Comparison of ENCODE assay signal across 13 cellular contexts in the genomic region with DNA sequence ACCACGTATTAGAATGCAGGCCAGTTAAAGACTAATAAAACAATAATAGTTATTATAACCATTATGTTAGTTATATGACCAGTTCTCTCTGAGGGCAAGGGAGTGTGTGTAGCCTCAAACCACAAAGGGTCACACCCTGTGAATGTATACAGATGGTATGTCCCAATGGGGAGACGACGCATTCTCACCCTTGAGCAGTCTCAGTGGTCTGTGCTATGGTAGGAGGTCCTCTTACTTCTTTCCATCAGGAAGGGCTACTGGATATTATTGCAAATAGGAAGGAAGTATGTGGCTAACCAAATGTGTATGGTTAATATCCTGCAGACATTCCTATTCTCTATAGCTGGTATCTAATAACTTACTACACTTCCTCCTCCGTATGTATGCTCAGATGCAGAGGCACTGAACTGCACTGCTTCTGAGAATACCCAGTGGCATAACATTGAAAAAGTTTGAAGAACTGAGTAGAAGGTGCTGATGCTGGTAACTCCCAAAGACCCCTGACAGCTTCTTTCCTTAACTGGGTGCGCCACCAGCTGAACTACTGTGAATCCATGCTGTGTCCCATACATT.
DNase-seq lines count a peak whose midpoint lies in the region; ATAC-seq, FAIRE-seq and TF ChIP-seq lines count a peak whose summit lies in the region.
"Had no signal": no experiment of that assay in that cellular context is flagged by ENCODE, and none has a peak within 500 bp of the region (broad histone marks: within the 10 kb centered on the region; RNA-seq: fewer than 3 reads in every experiment).

No MANE protein-coding gene starts in this region.

- peaks cover 14% of the 10 kb centered on the region for H3F3A ChIP-seq in smooth muscle cell (ENCODE audit: low read depth)

- peaks cover 24% of the 10 kb centered on the region for H3K36me3 ChIP-seq in astrocyte (ENCODE audit: insufficient read depth, low read length)
- H3K36me3 ChIP-seq in smooth muscle cell (ENCODE audit: low read depth): peaks cover 14% of the 10 kb centered on the region

- peaks cover 24% of the 10 kb centered on the region for H3K36me3 Mint-ChIP-seq in astrocyte (ENCODE audit: low read depth, unreplicated experiment)

- H2AFZ ChIP-seq in astrocyte (ENCODE audit: low read depth, low read length) (no peak overlapping the region), smooth muscle cell (ENCODE audit: low read depth) (no peak overlapping the region)

- H3K27me3 ChIP-seq in astrocyte (ENCODE audit: insufficient read depth, low read length): no peaks in the 10 kb centered on the region
- no peaks in the 10 kb centered on the region for H3K27me3 ChIP-seq in smooth muscle cell (ENCODE audit: low read depth)

- H3K4me3 ChIP-seq in astrocyte (ENCODE audit: insufficient read depth, low read depth, low read length) (no peak overlapping the region), smooth muscle cell (no peak overlapping the region)
- H3K4me3 ChIP-seq: A549, lung had no signal

- DNase-seq in Right ventricle myocardium inferior (ENCODE audit: missing footprints) (no peak), left cardiac atrium (no peak), astrocyte (ENCODE audit: low read depth) (no peak), smooth muscle cell (lab: John Stamatoyannopoulos, UW; ENCODE audit: unreplicated experiment) (no peak), nucleus accumbens (lab: John Stamatoyannopoulos, UW) (no peak)
- no peak for DNase-seq in stimulated activated CD4-positive, alpha-beta T cell treated with anti-CD3 and anti-CD28 coated beads, Interleukin-2, amount 100 ng/mL, for 48 hours
- no peak for DNase-seq in activated effector memory CD4-positive, alpha-beta T cell treated with anti-CD3 and anti-CD28 coated beads, Interleukin-2, amount 50 U/mL, for 16 hours
- DNase-seq: activated CD4-positive, alpha-beta T cell treated with anti-CD3 and anti-CD28 coated beads for 4 hours; NCI-H187 had no signal

- H4K20me1 ChIP-seq in astrocyte (ENCODE audit: insufficient read depth, low read length): no peaks in the 10 kb centered on the region
- H4K20me1 ChIP-seq in smooth muscle cell (ENCODE audit: low read depth): no peaks in the 10 kb centered on the region

- H3K4me1 Mint-ChIP-seq in astrocyte (ENCODE audit: low read depth, unreplicated experiment): peaks cover 53% of the 10 kb centered on the region
- H3K4me1 Mint-ChIP-seq: central memory CD8-positive, alpha-beta T cell had no signal

- peaks cover 2% of the 10 kb centered on the region for H3K79me2 ChIP-seq in astrocyte (ENCODE audit: insufficient read depth, low read length)
- H3K79me2 ChIP-seq in smooth muscle cell (ENCODE audit: low read depth): peaks cover 13% of the 10 kb centered on the region

- ATAC-seq in Right ventricle myocardium inferior (peak; percentile 44), left cardiac atrium (no peak), HG03108 (IDR thresholded peaks at IDR 0.05; ENCODE audit: unreplicated experiment) (peak; percentile 37)
- ATAC-seq: A549 had no signal

- no peak overlapping the region for H3K27ac ChIP-seq in astrocyte (ENCODE audit: low read depth, low read length)
- H3K27ac ChIP-seq in smooth muscle cell (ENCODE audit: low read depth): peak overlapping the region; percentile 87
- H3K27ac ChIP-seq: A549 had no signal

- no peak overlapping the region for H3K9ac ChIP-seq in astrocyte (ENCODE audit: low read length)
- no peak overlapping the region for H3K9ac ChIP-seq in smooth muscle cell (ENCODE audit: low read depth)

- H3K4me1 ChIP-seq in astrocyte (ENCODE audit: insufficient read depth, low read length) (peaks cover 27% of the 10 kb centered on the region), smooth muscle cell (ENCODE audit: low read depth) (peaks cover 23% of the 10 kb centered on the region)
- H3K4me1 ChIP-seq: A549 had no signal

- no peak overlapping the region for H3K27ac Mint-ChIP-seq in astrocyte (ENCODE audit: unreplicated experiment)

- H3K9me3 ChIP-seq in astrocyte (ENCODE audit: insufficient read depth, low read depth, low read length) (no peaks in the 10 kb centered on the region), smooth muscle cell (replicated peaks; ENCODE audit: low read depth) (no peaks in the 10 kb centered on the region)
- H3K9me3 ChIP-seq: A549 had no signal

- intact Hi-C loops in Right ventricle myocardium inferior (cut with DNase I): loop anchor here (10.0 kb wide), 1 partner anchor 49 kb away; no protein-coding TSS in a partner anchor
- intact Hi-C loops in left cardiac atrium (cut with DNase I): loop anchor here in 1 of 2 donors (10.0 kb wide), 1 partner anchor 49 kb away; no protein-coding TSS in a partner anchor

- TF ChIP-seq CTCF in astrocyte (IDR thresholded peaks at IDR 0.05; ENCODE audit: insufficient read depth, low read depth, low read length) (no peak), smooth muscle cell (IDR thresholded peaks at IDR 0.05; ENCODE audit: borderline replicate concordance, insufficient read depth, poor library complexity, severe bottlenecking) (no peak)

- H3K27me3 Mint-ChIP-seq in astrocyte (ENCODE audit: low read depth, unreplicated experiment): no peaks in the 10 kb centered on the region
- H3K27me3 Mint-ChIP-seq: central memory CD8-positive, alpha-beta T cell had no signal

- H3K4me2 ChIP-seq in astrocyte (ENCODE audit: low read length) (peak overlapping the region; percentile 32), smooth muscle cell (peak overlapping the region; percentile 3)
- H3K4me2 ChIP-seq: A549 had no signal

- WGBS in smooth muscle cell (ENCODE audit: low lambda C conversion rate): 66% methylated on average over 5 of the region's 5 CpGs

- H3K9me3 Mint-ChIP-seq in astrocyte (ENCODE audit: unreplicated experiment): no peaks in the 10 kb centered on the region
- H3K9me3 Mint-ChIP-seq: central memory CD8-positive, alpha-beta T cell had no signal

- H3K4me3 Mint-ChIP-seq in astrocyte (ENCODE audit: unreplicated experiment): no peak overlapping the region
- H3K4me3 Mint-ChIP-seq: central memory CD8-positive, alpha-beta T cell had no signal

- FAIRE-seq in astrocyte (lab: Jason Lieb, UNC): no peak
- FAIRE-seq: A549 had no signal

Comparison
In these comparisons a context has a peak if more than half of its experiments do, and no peak if none do; other contexts are left out.
1. ATAC-seq: peak in Right ventricle myocardium inferior (single experiment) and HG03108 (single experiment); none in left cardiac atrium (0 of 2).